ENCODE assay signal across 9 cellular contexts in the genomic region with DNA sequence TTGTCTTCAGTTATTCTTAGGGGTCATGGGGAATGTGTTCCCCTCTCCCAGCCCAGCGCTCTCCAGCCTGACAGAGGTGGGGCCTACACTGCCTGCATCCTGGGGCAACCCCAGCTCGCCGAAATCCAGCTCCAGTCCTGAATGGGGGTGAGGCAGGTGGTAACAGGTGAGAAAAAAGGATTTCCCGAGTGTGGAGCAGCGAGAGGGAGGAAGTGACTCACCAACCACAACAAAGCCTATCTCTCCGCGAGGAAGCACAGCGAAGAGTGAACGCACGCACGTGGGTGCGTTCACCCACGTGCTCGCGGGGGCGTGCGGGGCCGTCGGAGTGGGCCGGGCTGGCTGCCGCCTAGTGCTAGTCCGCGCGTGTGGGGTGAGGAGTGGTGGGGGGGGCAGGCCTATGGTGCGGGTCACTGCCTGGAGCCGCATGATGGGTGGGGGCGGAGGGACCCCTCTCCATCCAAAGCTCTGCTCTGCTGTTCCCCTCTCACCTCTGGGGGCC. TPM values are rescaled to one million over a fixed set of nuclear protein-coding genes. Genes with fewer than 3 reads are reported as not detected.
DNase-seq lines count a peak whose midpoint lies in the region; ATAC-seq lines count a peak whose summit lies in the region.
"Had no signal": no experiment of that assay in that cellular context is flagged by ENCODE, and none has a peak within 500 bp of the region (broad histone marks: within the 10 kb centered on the region; RNA-seq: fewer than 3 reads in every experiment).

No MANE protein-coding gene starts in this region.

- peaks cover 37% of the 10 kb centered on the region for H3K27me3 ChIP-seq in ectodermal cell (ENCODE audit: control insufficient read depth, insufficient read depth, low read length, poor library complexity, severe bottlenecking)

- H3K27ac Mint-ChIP-seq in naive thymus-derived CD8-positive, alpha-beta T cell: peak overlapping the region in 9 of 10 donors; percentile 48 to 94 (median 71)

- no peak overlapping the region for H3K27ac ChIP-seq in ectodermal cell (ENCODE audit: insufficient read depth, low read depth, low read length, poor library complexity, severe bottlenecking)

- no peaks in the 10 kb centered on the region for H3K9me3 Mint-ChIP-seq in naive thymus-derived CD8-positive, alpha-beta T cell

- H3K4me3 ChIP-seq in ectodermal cell (ENCODE audit: insufficient read depth, low read depth, low read length): peak overlapping the region; percentile 69

- H3K36me3 ChIP-seq in ectodermal cell (ENCODE audit: control insufficient read depth, insufficient read depth, low read length): no peaks in the 10 kb centered on the region

- peak overlapping the region; percentile 72 to 90 (median 82) for H3K4me3 Mint-ChIP-seq in naive thymus-derived CD8-positive, alpha-beta T cell

- POLR2A ChIA-PET in naive thymus-derived CD8-positive, alpha-beta T cell (lab: Charles Lee): interaction anchor here (0.7 to 1.4 kb wide), 3 partner anchors 18 to 74 kb away, joined by 3 to 4 read pairs (median 3); partner anchors contain the start of gene EIF4EBP2

- WGBS in ectodermal cell, 2 experiments: 10 to 11% methylated on average over 27 of the region's 27 CpGs

- H3K36me3 Mint-ChIP-seq in naive thymus-derived CD8-positive, alpha-beta T cell: no peaks in the 10 kb centered on the region

- peaks cover 0 to 2% (median 0%) of the 10 kb centered on the region in 5 donors for H3K27me3 Mint-ChIP-seq in naive thymus-derived CD8-positive, alpha-beta T cell

- peaks cover 30 to 60% (median 52%) of the 10 kb centered on the region in 4 donors for H3K4me1 Mint-ChIP-seq in naive thymus-derived CD8-positive, alpha-beta T cell

- no peaks in the 10 kb centered on the region for H3K9me3 ChIP-seq in ectodermal cell (ENCODE audit: control insufficient read depth, low read length)

- ATAC-seq in naive thymus-derived CD8-positive, alpha-beta T cell: peak; percentile 78 to 85
- ATAC-seq in stimulated activated naive CD8-positive, alpha-beta T cell treated with anti-CD3 and anti-CD28 coated beads, Interleukin-15, Interleukin-2, amounts not matched to agents 100 U/mL and 50 U/mL, for 24 hours: peak; percentile 38
- no peak for ATAC-seq in GM18498 (IDR thresholded peaks at IDR 0.05; ENCODE audit: unreplicated experiment)

- peak; percentile 15 for DNase-seq in NCI-H748 (lab: John Stamatoyannopoulos, UW; ENCODE audit: unreplicated experiment)
- DNase-seq in NCI-H748 treated with DMSO at 0.1 percent for 48 hours (lab: John Stamatoyannopoulos, UW): no peak
- peak; percentile 81 for DNase-seq in activated CD4-positive, alpha-beta T cell treated with anti-CD3 and anti-CD28 coated beads for 48 hours
- peak; percentile 65 to 91 (median 79) for DNase-seq in naive thymus-derived CD8-positive, alpha-beta T cell
- peak; percentile 78 for DNase-seq in stimulated activated naive CD8-positive, alpha-beta T cell treated with anti-CD3 and anti-CD28 coated beads, Interleukin-15, Interleukin-2, amounts not matched to agents 100 U/mL and 50 U/mL, for 24 hours
- DNase-seq in putamen (ENCODE audit: low spot score): no peak

- no peaks in the 10 kb centered on the region for H3K4me1 ChIP-seq in ectodermal cell (ENCODE audit: control insufficient read depth, insufficient read depth, low read length)

RNA-seq across cellular contexts. Expression of gene PALD1, which starts 0.9 kb away (rescaled TPM):
- 11.0 TPM for polyA plus RNA-seq in ectodermal cell (2013, experiment 1 of 4)
- 10.6 TPM for polyA plus RNA-seq in ectodermal cell (2013, experiment 2 of 4)
- 10.2 TPM for polyA plus RNA-seq in ectodermal cell (2013, experiment 3 of 4)
- 10.4 TPM for polyA plus RNA-seq in ectodermal cell (2013, experiment 4 of 4)
- total RNA-seq in naive thymus-derived CD8-positive, alpha-beta T cell: not detected
- polyA plus RNA-seq in naive thymus-derived CD8-positive, alpha-beta T cell: under 1 TPM in 1 of 3 donors, not detected in 2; 0.27 TPM

RNA-seq across cellular contexts. Expression of gene NODAL, which starts 36.2 kb away (rescaled TPM):
- not detected for polyA plus RNA-seq in ectodermal cell (2013, experiment 1 of 4)
- not detected for polyA plus RNA-seq in ectodermal cell (2013, experiment 2 of 4)
- polyA plus RNA-seq in ectodermal cell (2013, experiment 3 of 4): not detected
- polyA plus RNA-seq in ectodermal cell (2013, experiment 4 of 4): not detected
- total RNA-seq in naive thymus-derived CD8-positive, alpha-beta T cell: not detected
- not detected for polyA plus RNA-seq in naive thymus-derived CD8-positive, alpha-beta T cell
- polyA plus RNA-seq: BJ had no signal

Comparison
In these comparisons a context has a peak if more than half of its experiments do, and no peak if none do; other contexts are left out.
1. DNase-seq: peak in NCI-H748 (single experiment), activated CD4-positive, alpha-beta T cell treated with anti-CD3 and anti-CD28 coated beads for 48 hours (single experiment), naive thymus-derived CD8-positive, alpha-beta T cell (10 of 10) and stimulated activated naive CD8-positive, alpha-beta T cell treated with anti-CD3 and anti-CD28 coated beads, Interleukin-15, Interleukin-2, amounts not matched to agents 100 U/mL and 50 U/mL, for 24 hours (single experiment); none in NCI-H748 treated with DMSO at 0.1 percent for 48 hours (single experiment) and putamen (single experiment).